ENCODE assay signal across 19 cellular contexts in genomic region chr15:47618216-47618615, GRCh38.
DNase-seq lines count a peak whose midpoint lies in the region; ATAC-seq and TF ChIP-seq lines count a peak whose summit lies in the region.
"Had no signal": no experiment of that assay in that cellular context is flagged by ENCODE, and none has a peak within 500 bp of the region (broad histone marks: within the 10 kb centered on the region; RNA-seq: fewer than 3 reads in every experiment).

No MANE protein-coding gene starts in this region.

- no peak overlapping the region for H3K27ac Mint-ChIP-seq in neural progenitor cell
- H3K27ac Mint-ChIP-seq: CD4-positive, CD25-positive, alpha-beta regulatory T cell had no signal

- no peaks in the 10 kb centered on the region for H3K36me3 ChIP-seq in neural progenitor cell
- H3K36me3 ChIP-seq in ascending aorta, result no peaks in the 10 kb centered on the region
- H3K36me3 ChIP-seq: MG63, Peyer's patch, SJCRH30 had no signal

- H3K4me1 ChIP-seq in neural progenitor cell, result peaks cover 46% of the 10 kb centered on the region
- H3K4me1 ChIP-seq in ascending aorta, result peaks cover 0 to 4% of the 10 kb centered on the region in 2 donors
- H3K4me1 ChIP-seq: Peyer's patch, SJCRH30 had no signal

- no peak for TF ChIP-seq CTCF in neural progenitor cell (IDR thresholded peaks at IDR 0.05)
- TF ChIP-seq CTCF in ascending aorta (IDR thresholded peaks at IDR 0.05), result no peak

- H3K27me3 ChIP-seq in neural progenitor cell, result no peaks in the 10 kb centered on the region
- no peaks in the 10 kb centered on the region for H3K27me3 ChIP-seq in ascending aorta
- H3K27me3 ChIP-seq: MG63, Peyer's patch had no signal

- H2AFZ ChIP-seq in neural progenitor cell (replicated peaks), result no peak overlapping the region

- peaks cover 63% of the 10 kb centered on the region for H3K4me1 Mint-ChIP-seq in neural progenitor cell
- H3K4me1 Mint-ChIP-seq: CD4-positive, CD25-positive, alpha-beta regulatory T cell had no signal

- no peaks in the 10 kb centered on the region for H3K36me3 Mint-ChIP-seq in neural progenitor cell
- H3K36me3 Mint-ChIP-seq: CD4-positive, CD25-positive, alpha-beta regulatory T cell had no signal

- no peak overlapping the region for H3K4me3 ChIP-seq in neural progenitor cell
- H3K4me3 ChIP-seq in ascending aorta, result no peak overlapping the region
- H3K4me3 ChIP-seq: GM12878, K562, MG63, Peyer's patch, SJCRH30 had no signal

- ATAC-seq in GM21529 (IDR thresholded peaks at IDR 0.05; ENCODE audit: unreplicated experiment), result no peak
- ATAC-seq: GM12878, K562 had no signal

- peaks cover 35% of the 10 kb centered on the region for H3F3A ChIP-seq in neural progenitor cell (ENCODE audit: low read depth)

- H3K27ac ChIP-seq in neural progenitor cell (peak overlapping the region; percentile 6), ascending aorta (no peak overlapping the region)
- H3K27ac ChIP-seq: Peyer's patch, SJCRH30 had no signal

- H3K4me2 ChIP-seq in neural progenitor cell, result peak overlapping the region; percentile 64

- H3K27me3 Mint-ChIP-seq in neural progenitor cell (ENCODE audit: insufficient read depth, low read depth), result no peaks in the 10 kb centered on the region
- H3K27me3 Mint-ChIP-seq: CD4-positive, CD25-positive, alpha-beta regulatory T cell had no signal

- H3K79me2 ChIP-seq in neural progenitor cell (ENCODE audit: low read depth), result no peaks in the 10 kb centered on the region

- H3K9me3 Mint-ChIP-seq in neural progenitor cell, result no peaks in the 10 kb centered on the region

- H3K9me3 ChIP-seq in neural progenitor cell (ENCODE audit: low read depth) (no peaks in the 10 kb centered on the region), ascending aorta (no peaks in the 10 kb centered on the region)
- H3K9me3 ChIP-seq: MG63, Peyer's patch, SJCRH30 had no signal

- DNase-seq in Ammon's horn (ENCODE audit: low spot score) (peak; percentile 23), NCI-H146 (lab: John Stamatoyannopoulos, UW) (peak; percentile 84), epidermal melanocyte (ENCODE audit: insufficient read length, low spot score) (peak; percentile 70), neural progenitor cell (ENCODE audit: low spot score) (peak; percentile 84), ascending aorta (ENCODE audit: low spot score in 2 of 2) (no peak), SIG-M5 treated with dmso at 0.1 percent for 504 hours (lab: John Stamatoyannopoulos, UW; ENCODE audit: unreplicated experiment) (no peak)
- DNase-seq: CD4-positive, CD25-positive, alpha-beta regulatory T cell; DND-41; H7; MG63; NCI-H2029; NCI-H2171; NCI-H446; NCI-H526; Peyer's patch; SJCRH30 had no signal

- intact Hi-C loops in ascending aorta (cut with DNase I), result no loop called here

- H4K20me1 ChIP-seq in neural progenitor cell (ENCODE audit: low read depth), result no peaks in the 10 kb centered on the region

- no peak overlapping the region for H3K4me3 Mint-ChIP-seq in neural progenitor cell
- H3K4me3 Mint-ChIP-seq: CD4-positive, CD25-positive, alpha-beta regulatory T cell had no signal

- no peak overlapping the region for H3K9ac ChIP-seq in neural progenitor cell

Comparison
In these comparisons a context has a peak if more than half of its experiments do, and no peak if none do; other contexts are left out.
1. DNase-seq: peak in Ammon's horn (single experiment), NCI-H146 (single experiment), epidermal melanocyte (single experiment) and neural progenitor cell (single experiment); none in ascending aorta (0 of 2) and SIG-M5 treated with dmso at 0.1 percent for 504 hours (single experiment).